ENCODE assay signal across 8 cellular contexts in genomic region chr2:206158563-206159345, GRCh38. TPM values are rescaled to one million over a fixed set of nuclear protein-coding genes. Genes with fewer than 3 reads are reported as not detected.
DNase-seq lines count a peak whose midpoint lies in the region; ATAC-seq and TF ChIP-seq lines count a peak whose summit lies in the region.

No MANE protein-coding gene starts in this region.

- H4K20me1 ChIP-seq in SU-DHL-6 (ENCODE audit: low read depth, low read length) = peaks cover 5% of the 10 kb centered on the region; the same call in 1 of the 2 replicates

- H3K4me3 ChIP-seq in SU-DHL-6 (ENCODE audit: insufficient read depth, low read length, poor library complexity, severe bottlenecking) (peak overlapping the region; percentile 89), fibroblast of pulmonary artery (replicated peaks; ENCODE audit: low read depth, low read length) (peak overlapping the region; percentile 98), neuronal stem cell (ENCODE audit: low read length in 2 of 2) (peak overlapping the region; percentile 80 to 88)

- no peak overlapping the region for H2AK5ac ChIP-seq in neuronal stem cell (ENCODE audit: low read depth, low read length)

- DNase-seq in ACHN (peak; percentile 41), fibroblast of pulmonary artery (ENCODE audit: low read depth) (peak; percentile 30), neuronal stem cell (ENCODE audit: low spot score) (no peak), GOT3 (lab: John Stamatoyannopoulos, UW) (no peak)
- DNase-seq in activated effector memory CD4-positive, alpha-beta T cell treated with Interleukin-2 at 50 U/mL for 16 hours = no peak

- no peaks in the 10 kb centered on the region for H3K9me2 ChIP-seq in SU-DHL-6 (replicated peaks; ENCODE audit: insufficient read depth, low read length)

- H2AFZ ChIP-seq in SU-DHL-6 (ENCODE audit: low read depth, low read length, severe bottlenecking) = peak overlapping the region; percentile 38
- H2AFZ ChIP-seq in neuronal stem cell (ENCODE audit: low read length) = peak overlapping the region; percentile 88

- no peak overlapping the region for H2BK120ac ChIP-seq in neuronal stem cell (ENCODE audit: low read depth, low read length)

- H3K79me1 ChIP-seq in neuronal stem cell (ENCODE audit: low read depth, low read length) = peaks cover 5% of the 10 kb centered on the region

- H3K27me3 ChIP-seq in SU-DHL-6 (ENCODE audit: low read length) = no peaks in the 10 kb centered on the region
- no peaks in the 10 kb centered on the region for H3K27me3 ChIP-seq in neuronal stem cell (ENCODE audit: control insufficient read depth in 3 of 3, insufficient read depth in 3 of 3, low read depth in 1 of 3, low read length in 3 of 3)

- H2BK15ac ChIP-seq in neuronal stem cell (ENCODE audit: low read length) = no peak overlapping the region

- peak overlapping the region; percentile 84 for H3K18ac ChIP-seq in neuronal stem cell (ENCODE audit: low read length)

- peaks cover 92% of the 10 kb centered on the region for H3K79me2 ChIP-seq in SU-DHL-6 (ENCODE audit: insufficient read depth, low read length)

- H3K4me1 ChIP-seq in neuronal stem cell (ENCODE audit: control insufficient read depth in 2 of 2, insufficient read depth in 1 of 2, low read depth in 1 of 2, low read length in 2 of 2) = peaks cover 4 to 9% of the 10 kb centered on the region in 2 donors

- H3F3A ChIP-seq in SU-DHL-6 (ENCODE audit: insufficient read depth) = peaks cover 35% of the 10 kb centered on the region

- no peak for TF ChIP-seq CTCF in SU-DHL-6 (IDR thresholded peaks at IDR 0.05; ENCODE audit: insufficient read depth, low read length, poor library complexity, severe bottlenecking)
- no peak for TF ChIP-seq CTCF in fibroblast of pulmonary artery (IDR thresholded peaks at IDR 0.05; ENCODE audit: low read length, missing control alignments)

- peaks cover 32% of the 10 kb centered on the region for H3K36me3 ChIP-seq in SU-DHL-6 (ENCODE audit: low read length)
- H3K36me3 ChIP-seq in neuronal stem cell (replicated peaks in 1 of 2; ENCODE audit: control insufficient read depth in 2 of 2, insufficient read depth in 2 of 2, low read length in 2 of 2) = peaks cover 21 to 47% of the 10 kb centered on the region in 2 donors

- peak overlapping the region; percentile 62 for H2BK5ac ChIP-seq in neuronal stem cell (ENCODE audit: low read length)

- ATAC-seq in GM18519 (IDR thresholded peaks at IDR 0.05; ENCODE audit: low FRiP score, unreplicated experiment) (peak; percentile 8), HG03095 (IDR thresholded peaks at IDR 0.05; ENCODE audit: unreplicated experiment) (peak; percentile 14)

- no CpG with 5 or more reads among the region's 33 CpGs for WGBS in neuronal stem cell (ENCODE audit: extremely low coverage in 2 of 2, insufficient read length in 2 of 2, insufficient replicate concordance in 1 of 2), 2 donors

- no peak overlapping the region for H2BK12ac ChIP-seq in neuronal stem cell (ENCODE audit: low read length)

- H3K27ac ChIP-seq in SU-DHL-6 (ENCODE audit: low read depth, low read length) (peak overlapping the region; percentile 80), neuronal stem cell (replicated peaks; ENCODE audit: low read length) (peak overlapping the region; percentile 89)

- H3K4me2 ChIP-seq in SU-DHL-6 (ENCODE audit: low read depth, low read length, poor library complexity, severe bottlenecking) (peak overlapping the region; percentile 94), neuronal stem cell (ENCODE audit: insufficient read depth, low read length, poor library complexity, severe bottlenecking) (peak overlapping the region; percentile 62)

- in situ Hi-C loops in ACHN (cut with HindIII; ENCODE audit: low pct_ligation_motif_present, low pct_unique_long_range_greater_than_20kb, low sequenced_read_pairs) = no loop called here

- no peak overlapping the region for H3K14ac ChIP-seq in neuronal stem cell (ENCODE audit: low read length)

- H3K4ac ChIP-seq in neuronal stem cell (ENCODE audit: low read length) = no peak overlapping the region

- H3K9me3 ChIP-seq in SU-DHL-6 (ENCODE audit: insufficient read depth, low read length) (no peaks in the 10 kb centered on the region), neuronal stem cell (replicated peaks in 1 of 2; ENCODE audit: control insufficient read depth in 2 of 2, insufficient read depth in 1 of 2, low read depth in 1 of 2, low read length in 2 of 2) (peaks cover 0 to 5% of the 10 kb centered on the region in 2 donors)

- peak overlapping the region; percentile 61 for H3K23ac ChIP-seq in neuronal stem cell (ENCODE audit: low read depth, low read length, poor library complexity)

- H3K9ac ChIP-seq in SU-DHL-6 (ENCODE audit: low read length) (peak overlapping the region; percentile 90), neuronal stem cell (ENCODE audit: low read depth, low read length, poor library complexity) (peak overlapping the region; percentile 86)

- no peak overlapping the region for H4K91ac ChIP-seq in neuronal stem cell (ENCODE audit: low read depth, low read length, poor library complexity)

- H4K8ac ChIP-seq in neuronal stem cell (ENCODE audit: low read depth, low read length) = no peak overlapping the region

RNA-seq across cellular contexts. Expression of gene NDUFS1, which starts 0.5 kb away (rescaled TPM):
- polyA plus RNA-seq in neuronal stem cell (2013, experiment 1 of 2) = 31.8 TPM
- 31.9 TPM for polyA plus RNA-seq in neuronal stem cell (2013, experiment 2 of 2)

RNA-seq across cellular contexts. Expression of gene EEF1B2, which starts 0.9 kb away (rescaled TPM):
- 875 TPM for polyA plus RNA-seq in neuronal stem cell (2013, experiment 1 of 2)
- polyA plus RNA-seq in neuronal stem cell (2013, experiment 2 of 2) = 863 TPM

Comparison
In these comparisons a context has a peak if more than half of its experiments do, and no peak if none do; other contexts are left out.
1. DNase-seq: peak in ACHN (single experiment) and fibroblast of pulmonary artery (single experiment); none in neuronal stem cell (single experiment), GOT3 (single experiment) and activated effector memory CD4-positive, alpha-beta T cell treated with Interleukin-2 at 50 U/mL for 16 hours (single experiment).
2. Peak in every context shown above with its lines, with median percentiles within 50 percentile points of each other: H3K4me3 ChIP-seq.